Comparison of ENCODE assay signal across 1 cellular context in the genomic region with DNA sequence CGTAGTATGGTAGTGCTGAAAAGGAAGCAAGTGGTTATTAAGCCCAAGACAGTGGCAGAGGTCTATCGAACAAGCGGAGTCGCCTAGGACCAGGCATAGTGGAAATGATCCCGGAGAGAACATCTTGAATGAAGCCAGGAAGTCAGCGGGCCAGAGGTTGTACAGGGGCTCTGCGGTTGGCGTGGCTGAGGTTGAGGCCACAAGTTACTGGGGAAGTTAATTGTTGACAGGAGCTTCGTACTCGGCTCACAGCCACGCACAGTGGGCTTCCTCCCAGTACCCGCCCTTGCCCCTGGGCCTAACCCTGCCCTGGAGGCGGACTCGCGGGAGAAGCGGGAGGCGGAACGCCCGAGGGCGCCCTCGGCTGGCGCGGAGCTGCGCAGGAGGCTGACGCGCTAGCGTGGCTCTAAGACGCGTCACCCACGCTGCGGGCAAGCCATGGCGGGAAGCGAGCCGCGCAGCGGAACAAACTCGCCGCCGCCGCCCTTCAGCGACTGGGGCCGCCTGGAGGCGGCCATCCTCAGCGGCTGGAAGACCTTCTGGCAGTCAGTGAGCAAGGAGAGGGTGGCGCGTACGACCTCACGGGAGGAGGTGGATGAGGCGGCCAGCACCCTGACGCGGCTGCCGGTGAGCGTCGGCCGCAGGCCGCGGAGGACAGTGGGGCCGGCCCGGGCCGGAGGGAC.
TF ChIP-seq lines count a peak whose summit lies in the region.

A gene with protein sequence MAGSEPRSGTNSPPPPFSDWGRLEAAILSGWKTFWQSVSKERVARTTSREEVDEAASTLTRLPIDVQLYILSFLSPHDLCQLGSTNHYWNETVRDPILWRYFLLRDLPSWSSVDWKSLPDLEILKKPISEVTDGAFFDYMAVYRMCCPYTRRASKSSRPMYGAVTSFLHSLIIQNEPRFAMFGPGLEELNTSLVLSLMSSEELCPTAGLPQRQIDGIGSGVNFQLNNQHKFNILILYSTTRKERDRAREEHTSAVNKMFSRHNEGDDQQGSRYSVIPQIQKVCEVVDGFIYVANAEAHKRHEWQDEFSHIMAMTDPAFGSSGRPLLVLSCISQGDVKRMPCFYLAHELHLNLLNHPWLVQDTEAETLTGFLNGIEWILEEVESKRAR (plus strand): TSS at position 410 of the 683 bp plus-strand sequence. CDS start 29 bp downstream, at position 439.

TF ChIP-seq in K562, 482 proteins besides CTCF, POLR2A, EP300 and RAD21 (continued from another document and continues in another):
- TF ChIP-seq ZNF444 (CRISPR knock-in tag; IDR thresholded peaks at IDR 0.05) (0 out of 2 replicates have a peak, but pooled peaks have one; percentile 64), RHOXF2B (CRISPR knock-in tag; conservative IDR thresholded peaks at IDR 0.05) (peak; percentile 5; the same call in 1 of the 2 replicates), ZBTB1 (CRISPR knock-in tag; IDR thresholded peaks at IDR 0.05; ENCODE audit: borderline replicate concordance, low read depth) (peak; percentile 81), ZNF165 (CRISPR knock-in tag; IDR thresholded peaks at IDR 0.05; ENCODE audit: borderline replicate concordance) (no peak), SMC3 (conservative IDR thresholded peaks at IDR 0.05; ENCODE audit: insufficient read depth, low read depth, low read length) (peak; percentile 27; the same call in 1 of the 2 replicates), PHTF2 (CRISPR knock-in tag; IDR thresholded peaks at IDR 0.05) (0 out of 2 replicates have a peak, but pooled peaks have one; percentile 4), HDGF (IDR thresholded peaks at IDR 0.05) (0 out of 2 replicates have a peak, but pooled peaks have one; percentile 84), SMAD3 (CRISPR knock-in tag; conservative IDR thresholded peaks at IDR 0.05) (peak; percentile 79), HMG20B (CRISPR knock-in tag; IDR thresholded peaks at IDR 0.05) (0 out of 2 replicates have a peak, but pooled peaks have one; percentile 33), CAMTA2 (CRISPR knock-in tag; conservative IDR thresholded peaks at IDR 0.05) (no peak), KLF6 (CRISPR knock-in tag; IDR thresholded peaks at IDR 0.05; ENCODE audit: borderline replicate concordance) (no peak), ZKSCAN1 (IDR thresholded peaks at IDR 0.05; ENCODE audit: low read depth, low read length) (peak; percentile 86), KAT2B (IDR thresholded peaks at IDR 0.05; ENCODE audit: low read depth, low read length) (no peak), ZFP36 (IDR thresholded peaks at IDR 0.05; ENCODE audit: low read depth, low read length, partially characterized antibody) (peak; percentile 22), ZNF384 (IDR thresholded peaks at IDR 0.05; ENCODE audit: low read depth, low read length) (0 out of 2 replicates have a peak, but pooled peaks have one; percentile 22), SREBF1 (IDR thresholded peaks at IDR 0.05; ENCODE audit: borderline replicate concordance, low read depth, low read length) (no peak), HDAC8 (tag; IDR thresholded peaks at IDR 0.05) (0 out of 2 replicates have a peak, but pooled peaks have one; percentile 87), ZBTB17 (CRISPR knock-in tag; IDR thresholded peaks at IDR 0.05) (peak; percentile 77; the same call in 1 of the 2 replicates), PURB (CRISPR knock-in tag; IDR thresholded peaks at IDR 0.05; ENCODE audit: low read depth) (no peak), NCOA4 (IDR thresholded peaks at IDR 0.05; ENCODE audit: partially characterized antibody) (no peak), FOXA3 (CRISPR knock-in tag; conservative IDR thresholded peaks at IDR 0.05 in 1 of 2, IDR thresholded peaks at IDR 0.05 in 1 of 2) (no peak; a peak in 1 of 4 replicates), RBM25 (IDR thresholded peaks at IDR 0.05; ENCODE audit: low read depth, low read length, severe bottlenecking) (no peak), ETV6 (IDR thresholded peaks at IDR 0.05; ENCODE audit: borderline replicate concordance in 1 of 2, low read depth in 2 of 2, low read length in 1 of 2) (no peak), ETV6 (CRISPR knock-in tag; IDR thresholded peaks at IDR 0.05; ENCODE audit: borderline replicate concordance) (no peak), PHB2 (IDR thresholded peaks at IDR 0.05; ENCODE audit: low read depth) (no peak), ARID1B (IDR thresholded peaks at IDR 0.05) (peak; percentile 56), EHMT2 (IDR thresholded peaks at IDR 0.05) (no peak)
- TF ChIP-seq, protein P1, sequence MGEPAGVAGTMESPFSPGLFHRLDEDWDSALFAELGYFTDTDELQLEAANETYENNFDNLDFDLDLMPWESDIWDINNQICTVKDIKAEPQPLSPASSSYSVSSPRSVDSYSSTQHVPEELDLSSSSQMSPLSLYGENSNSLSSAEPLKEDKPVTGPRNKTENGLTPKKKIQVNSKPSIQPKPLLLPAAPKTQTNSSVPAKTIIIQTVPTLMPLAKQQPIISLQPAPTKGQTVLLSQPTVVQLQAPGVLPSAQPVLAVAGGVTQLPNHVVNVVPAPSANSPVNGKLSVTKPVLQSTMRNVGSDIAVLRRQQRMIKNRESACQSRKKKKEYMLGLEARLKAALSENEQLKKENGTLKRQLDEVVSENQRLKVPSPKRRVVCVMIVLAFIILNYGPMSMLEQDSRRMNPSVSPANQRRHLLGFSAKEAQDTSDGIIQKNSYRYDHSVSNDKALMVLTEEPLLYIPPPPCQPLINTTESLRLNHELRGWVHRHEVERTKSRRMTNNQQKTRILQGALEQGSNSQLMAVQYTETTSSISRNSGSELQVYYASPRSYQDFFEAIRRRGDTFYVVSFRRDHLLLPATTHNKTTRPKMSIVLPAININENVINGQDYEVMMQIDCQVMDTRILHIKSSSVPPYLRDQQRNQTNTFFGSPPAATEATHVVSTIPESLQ (CRISPR knock-in tag; IDR thresholded peaks at IDR 0.05): peak; percentile 96
- TF ChIP-seq, protein P2, sequence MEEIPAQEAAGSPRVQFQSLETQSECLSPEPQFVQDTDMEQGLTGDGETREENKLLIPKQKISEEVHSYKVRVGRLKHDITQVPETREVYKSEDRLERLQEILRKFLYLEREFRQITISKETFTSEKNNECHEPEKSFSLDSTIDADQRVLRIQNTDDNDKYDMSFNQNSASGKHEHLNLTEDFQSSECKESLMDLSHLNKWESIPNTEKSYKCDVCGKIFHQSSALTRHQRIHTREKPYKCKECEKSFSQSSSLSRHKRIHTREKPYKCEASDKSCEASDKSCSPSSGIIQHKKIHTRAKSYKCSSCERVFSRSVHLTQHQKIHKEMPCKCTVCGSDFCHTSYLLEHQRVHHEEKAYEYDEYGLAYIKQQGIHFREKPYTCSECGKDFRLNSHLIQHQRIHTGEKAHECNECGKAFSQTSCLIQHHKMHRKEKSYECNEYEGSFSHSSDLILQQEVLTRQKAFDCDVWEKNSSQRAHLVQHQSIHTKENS (CRISPR knock-in tag; IDR thresholded peaks at IDR 0.05): no peak
- TF ChIP-seq, protein P3, sequence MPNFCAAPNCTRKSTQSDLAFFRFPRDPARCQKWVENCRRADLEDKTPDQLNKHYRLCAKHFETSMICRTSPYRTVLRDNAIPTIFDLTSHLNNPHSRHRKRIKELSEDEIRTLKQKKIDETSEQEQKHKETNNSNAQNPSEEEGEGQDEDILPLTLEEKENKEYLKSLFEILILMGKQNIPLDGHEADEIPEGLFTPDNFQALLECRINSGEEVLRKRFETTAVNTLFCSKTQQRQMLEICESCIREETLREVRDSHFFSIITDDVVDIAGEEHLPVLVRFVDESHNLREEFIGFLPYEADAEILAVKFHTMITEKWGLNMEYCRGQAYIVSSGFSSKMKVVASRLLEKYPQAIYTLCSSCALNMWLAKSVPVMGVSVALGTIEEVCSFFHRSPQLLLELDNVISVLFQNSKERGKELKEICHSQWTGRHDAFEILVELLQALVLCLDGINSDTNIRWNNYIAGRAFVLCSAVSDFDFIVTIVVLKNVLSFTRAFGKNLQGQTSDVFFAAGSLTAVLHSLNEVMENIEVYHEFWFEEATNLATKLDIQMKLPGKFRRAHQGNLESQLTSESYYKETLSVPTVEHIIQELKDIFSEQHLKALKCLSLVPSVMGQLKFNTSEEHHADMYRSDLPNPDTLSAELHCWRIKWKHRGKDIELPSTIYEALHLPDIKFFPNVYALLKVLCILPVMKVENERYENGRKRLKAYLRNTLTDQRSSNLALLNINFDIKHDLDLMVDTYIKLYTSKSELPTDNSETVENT (CRISPR knock-in tag; IDR thresholded peaks at IDR 0.05): peak; percentile 92
- TF ChIP-seq, protein P4, sequence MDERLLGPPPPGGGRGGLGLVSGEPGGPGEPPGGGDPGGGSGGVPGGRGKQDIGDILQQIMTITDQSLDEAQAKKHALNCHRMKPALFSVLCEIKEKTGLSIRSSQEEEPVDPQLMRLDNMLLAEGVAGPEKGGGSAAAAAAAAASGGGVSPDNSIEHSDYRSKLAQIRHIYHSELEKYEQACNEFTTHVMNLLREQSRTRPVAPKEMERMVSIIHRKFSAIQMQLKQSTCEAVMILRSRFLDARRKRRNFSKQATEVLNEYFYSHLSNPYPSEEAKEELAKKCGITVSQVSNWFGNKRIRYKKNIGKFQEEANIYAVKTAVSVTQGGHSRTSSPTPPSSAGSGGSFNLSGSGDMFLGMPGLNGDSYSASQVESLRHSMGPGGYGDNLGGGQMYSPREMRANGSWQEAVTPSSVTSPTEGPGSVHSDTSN (CRISPR knock-in tag; IDR thresholded peaks at IDR 0.05; ENCODE audit: low read depth): no peak
- TF ChIP-seq, protein P4 (tag; conservative IDR thresholded peaks at IDR 0.05; ENCODE audit: low read depth): no peak
- TF ChIP-seq, protein P5, sequence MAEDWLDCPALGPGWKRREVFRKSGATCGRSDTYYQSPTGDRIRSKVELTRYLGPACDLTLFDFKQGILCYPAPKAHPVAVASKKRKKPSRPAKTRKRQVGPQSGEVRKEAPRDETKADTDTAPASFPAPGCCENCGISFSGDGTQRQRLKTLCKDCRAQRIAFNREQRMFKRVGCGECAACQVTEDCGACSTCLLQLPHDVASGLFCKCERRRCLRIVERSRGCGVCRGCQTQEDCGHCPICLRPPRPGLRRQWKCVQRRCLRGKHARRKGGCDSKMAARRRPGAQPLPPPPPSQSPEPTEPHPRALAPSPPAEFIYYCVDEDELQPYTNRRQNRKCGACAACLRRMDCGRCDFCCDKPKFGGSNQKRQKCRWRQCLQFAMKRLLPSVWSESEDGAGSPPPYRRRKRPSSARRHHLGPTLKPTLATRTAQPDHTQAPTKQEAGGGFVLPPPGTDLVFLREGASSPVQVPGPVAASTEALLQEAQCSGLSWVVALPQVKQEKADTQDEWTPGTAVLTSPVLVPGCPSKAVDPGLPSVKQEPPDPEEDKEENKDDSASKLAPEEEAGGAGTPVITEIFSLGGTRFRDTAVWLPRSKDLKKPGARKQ (CRISPR knock-in tag; IDR thresholded peaks at IDR 0.05): no peak
- TF ChIP-seq, protein P6, sequence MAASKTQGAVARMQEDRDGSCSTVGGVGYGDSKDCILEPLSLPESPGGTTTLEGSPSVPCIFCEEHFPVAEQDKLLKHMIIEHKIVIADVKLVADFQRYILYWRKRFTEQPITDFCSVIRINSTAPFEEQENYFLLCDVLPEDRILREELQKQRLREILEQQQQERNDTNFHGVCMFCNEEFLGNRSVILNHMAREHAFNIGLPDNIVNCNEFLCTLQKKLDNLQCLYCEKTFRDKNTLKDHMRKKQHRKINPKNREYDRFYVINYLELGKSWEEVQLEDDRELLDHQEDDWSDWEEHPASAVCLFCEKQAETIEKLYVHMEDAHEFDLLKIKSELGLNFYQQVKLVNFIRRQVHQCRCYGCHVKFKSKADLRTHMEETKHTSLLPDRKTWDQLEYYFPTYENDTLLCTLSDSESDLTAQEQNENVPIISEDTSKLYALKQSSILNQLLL (CRISPR knock-in tag; IDR thresholded peaks at IDR 0.05; ENCODE audit: borderline replicate concordance): no peak
- TF ChIP-seq, protein P7, sequence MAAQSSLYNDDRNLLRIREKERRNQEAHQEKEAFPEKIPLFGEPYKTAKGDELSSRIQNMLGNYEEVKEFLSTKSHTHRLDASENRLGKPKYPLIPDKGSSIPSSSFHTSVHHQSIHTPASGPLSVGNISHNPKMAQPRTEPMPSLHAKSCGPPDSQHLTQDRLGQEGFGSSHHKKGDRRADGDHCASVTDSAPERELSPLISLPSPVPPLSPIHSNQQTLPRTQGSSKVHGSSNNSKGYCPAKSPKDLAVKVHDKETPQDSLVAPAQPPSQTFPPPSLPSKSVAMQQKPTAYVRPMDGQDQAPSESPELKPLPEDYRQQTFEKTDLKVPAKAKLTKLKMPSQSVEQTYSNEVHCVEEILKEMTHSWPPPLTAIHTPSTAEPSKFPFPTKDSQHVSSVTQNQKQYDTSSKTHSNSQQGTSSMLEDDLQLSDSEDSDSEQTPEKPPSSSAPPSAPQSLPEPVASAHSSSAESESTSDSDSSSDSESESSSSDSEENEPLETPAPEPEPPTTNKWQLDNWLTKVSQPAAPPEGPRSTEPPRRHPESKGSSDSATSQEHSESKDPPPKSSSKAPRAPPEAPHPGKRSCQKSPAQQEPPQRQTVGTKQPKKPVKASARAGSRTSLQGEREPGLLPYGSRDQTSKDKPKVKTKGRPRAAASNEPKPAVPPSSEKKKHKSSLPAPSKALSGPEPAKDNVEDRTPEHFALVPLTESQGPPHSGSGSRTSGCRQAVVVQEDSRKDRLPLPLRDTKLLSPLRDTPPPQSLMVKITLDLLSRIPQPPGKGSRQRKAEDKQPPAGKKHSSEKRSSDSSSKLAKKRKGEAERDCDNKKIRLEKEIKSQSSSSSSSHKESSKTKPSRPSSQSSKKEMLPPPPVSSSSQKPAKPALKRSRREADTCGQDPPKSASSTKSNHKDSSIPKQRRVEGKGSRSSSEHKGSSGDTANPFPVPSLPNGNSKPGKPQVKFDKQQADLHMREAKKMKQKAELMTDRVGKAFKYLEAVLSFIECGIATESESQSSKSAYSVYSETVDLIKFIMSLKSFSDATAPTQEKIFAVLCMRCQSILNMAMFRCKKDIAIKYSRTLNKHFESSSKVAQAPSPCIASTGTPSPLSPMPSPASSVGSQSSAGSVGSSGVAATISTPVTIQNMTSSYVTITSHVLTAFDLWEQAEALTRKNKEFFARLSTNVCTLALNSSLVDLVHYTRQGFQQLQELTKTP (IDR thresholded peaks at IDR 0.05; ENCODE audit: low read depth in 1 of 2, partially characterized antibody in 2 of 2): peak in 1 of 2 experiments; percentile 22
